8 cellular contexts compared by ENCODE assay signal in the genomic region with DNA sequence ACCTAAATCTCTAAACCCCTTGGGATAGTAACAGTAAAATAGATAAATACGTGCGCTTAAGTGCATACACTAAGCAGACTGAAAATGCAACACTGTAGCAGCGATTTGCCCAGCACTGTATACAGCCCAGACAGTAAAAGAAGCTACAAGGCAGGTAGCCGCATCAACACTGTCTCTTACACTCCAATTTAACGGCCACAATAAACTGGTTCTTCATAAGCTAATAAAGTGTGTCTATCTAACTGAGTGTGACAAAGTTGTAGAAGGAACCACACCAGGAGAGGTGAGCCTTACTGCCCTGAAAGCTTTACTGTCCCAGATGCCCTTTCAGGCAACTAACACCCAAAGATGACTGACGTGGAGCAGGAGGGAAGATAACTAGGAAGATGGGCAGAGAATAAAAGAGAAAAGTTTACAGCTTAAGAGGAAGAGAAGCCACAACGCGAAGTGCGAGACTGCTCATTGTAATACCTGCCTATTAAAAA. TPM values are rescaled to one million over a fixed set of nuclear protein-coding genes. Genes with fewer than 3 reads are reported as not detected.
A peak's percentile ranks its signal among the peaks of the same experiment; 100 is the strongest.
DNase-seq lines count a peak whose midpoint lies in the region; ATAC-seq, FAIRE-seq and TF ChIP-seq lines count a peak whose summit lies in the region.

No MANE protein-coding gene starts in this region.

- H3K4me2 ChIP-seq in GM23338, result peak overlapping the region; percentile 98

- no peak for FAIRE-seq in small intestine (lab: Jason Lieb, UNC)

- peak overlapping the region; percentile 99 for H3K4me3 Mint-ChIP-seq in GM23338

- WGBS in small intestine, 3 donors, result 7 to 25% (median 15%) methylated on average over 9 of the region's 9 CpGs

- peak overlapping the region; percentile 97 for H3K27ac Mint-ChIP-seq in GM23338

- H3F3A ChIP-seq in GM23338 (replicated peaks; ENCODE audit: low read depth), result peaks cover 8% of the 10 kb centered on the region; the same call in 1 of the 2 replicates

- peaks cover 2% of the 10 kb centered on the region for H3K27me3 Mint-ChIP-seq in GM23338 (ENCODE audit: insufficient read depth, low read depth, poor library complexity)

- no peak for ATAC-seq in GM23338
- no peak for ATAC-seq in GM18517 (IDR thresholded peaks at IDR 0.05; ENCODE audit: unreplicated experiment)

- H3K27ac ChIP-seq in GM23338 (ENCODE audit: low read depth) (peak overlapping the region; percentile 85), SJCRH30 (no peak overlapping the region), small intestine (ENCODE audit: low read depth in 1 of 2, low read length in 1 of 2) (peak overlapping the region; percentile 94 to 100)

- TF ChIP-seq CTCF in GM23338 (conservative IDR thresholded peaks at IDR 0.05; ENCODE audit: low read depth in 2 of 2) (no peak), foreskin fibroblast (IDR thresholded peaks at IDR 0.05; ENCODE audit: low read depth, low read length) (no peak)

- no peaks in the 10 kb centered on the region for H3K9me3 ChIP-seq in SJCRH30 (replicated peaks)
- H3K9me3 ChIP-seq in small intestine (ENCODE audit: control insufficient read depth, low read depth), result no peaks in the 10 kb centered on the region

- peaks cover 11% of the 10 kb centered on the region for H4K20me1 ChIP-seq in GM23338 (replicated peaks; ENCODE audit: insufficient read depth)

- no peaks in the 10 kb centered on the region; the same call in 2 of the 3 replicates for H3K9me3 Mint-ChIP-seq in GM23338

- H3K79me2 ChIP-seq in GM23338 (replicated peaks; ENCODE audit: insufficient read depth), result peaks cover 56% of the 10 kb centered on the region

- H3K36me3 Mint-ChIP-seq in GM23338 (ENCODE audit: low read depth), result no peaks in the 10 kb centered on the region

- H3K27me3 ChIP-seq in GM23338 (ENCODE audit: insufficient read depth) (no peaks in the 10 kb centered on the region), SJCRH30 (no peaks in the 10 kb centered on the region), small intestine (ENCODE audit: control insufficient read depth in 2 of 2, insufficient read depth in 2 of 2, low read length in 2 of 2) (no peaks in the 10 kb centered on the region)

- peaks cover 7% of the 10 kb centered on the region; the same call in 1 of the 2 replicates for H3K4me1 ChIP-seq in GM23338 (ENCODE audit: insufficient read depth)
- peaks cover 3% of the 10 kb centered on the region; the same call in 1 of the 2 replicates for H3K4me1 ChIP-seq in SJCRH30
- peaks cover 2 to 7% of the 10 kb centered on the region in 2 donors for H3K4me1 ChIP-seq in small intestine (ENCODE audit: control insufficient read depth in 2 of 2, insufficient read depth in 1 of 2, low read depth in 1 of 2, low read length in 1 of 2)

- peak overlapping the region; percentile 95; the same call in 1 of the 2 replicates for H2AFZ ChIP-seq in GM23338

- H3K9me2 ChIP-seq in GM23338 (ENCODE audit: insufficient read depth), result no peaks in the 10 kb centered on the region

- H3K4me3 ChIP-seq in GM23338 (peak overlapping the region; percentile 98), SJCRH30 (peak overlapping the region; percentile 87), foreskin fibroblast (ENCODE audit: low read depth in 1 of 2, low read length in 2 of 2) (peak overlapping the region; percentile 90 to 95), small intestine (ENCODE audit: low read depth in 1 of 2, low read length in 2 of 2) (peak overlapping the region; percentile 94 to 96)

- DNase-seq in GM23338 (ENCODE audit: low spot score) (no peak), SJCRH30 (no peak), foreskin fibroblast (no peak), small intestine (no peak), midbrain (lab: John Stamatoyannopoulos, UW) (no peak), COLO829 (ENCODE audit: low spot score) (no peak), DMS153 (lab: John Stamatoyannopoulos, UW) (no peak)

- H3K36me3 ChIP-seq in GM23338 (ENCODE audit: insufficient read depth), result no peaks in the 10 kb centered on the region
- H3K36me3 ChIP-seq in SJCRH30, result no peaks in the 10 kb centered on the region
- no peaks in the 10 kb centered on the region for H3K36me3 ChIP-seq in small intestine (ENCODE audit: control insufficient read depth in 2 of 2, insufficient read depth in 2 of 2, low read length in 2 of 2)

- peaks cover 8% of the 10 kb centered on the region for H3K4me1 Mint-ChIP-seq in GM23338

TF ChIP-seq in GM23338, 12 proteins besides CTCF, POLR2A, EP300 and RAD21:
- no peak for TF ChIP-seq CREB1 (CRISPR knock-in tag; IDR thresholded peaks at IDR 0.05; ENCODE audit: low read depth)
- no peak for TF ChIP-seq JUNB (IDR thresholded peaks at IDR 0.05; ENCODE audit: unreplicated experiment)
- TF ChIP-seq ZNF331 (CRISPR knock-in tag; IDR thresholded peaks at IDR 0.05; ENCODE audit: low read depth), result no peak
- TF ChIP-seq EZH2 (IDR thresholded peaks at IDR 0.05; ENCODE audit: low read depth, unreplicated experiment), result no peak
- no peak for TF ChIP-seq ZNF114 (CRISPR knock-in tag; IDR thresholded peaks at IDR 0.05)
- TF ChIP-seq, protein P1, sequence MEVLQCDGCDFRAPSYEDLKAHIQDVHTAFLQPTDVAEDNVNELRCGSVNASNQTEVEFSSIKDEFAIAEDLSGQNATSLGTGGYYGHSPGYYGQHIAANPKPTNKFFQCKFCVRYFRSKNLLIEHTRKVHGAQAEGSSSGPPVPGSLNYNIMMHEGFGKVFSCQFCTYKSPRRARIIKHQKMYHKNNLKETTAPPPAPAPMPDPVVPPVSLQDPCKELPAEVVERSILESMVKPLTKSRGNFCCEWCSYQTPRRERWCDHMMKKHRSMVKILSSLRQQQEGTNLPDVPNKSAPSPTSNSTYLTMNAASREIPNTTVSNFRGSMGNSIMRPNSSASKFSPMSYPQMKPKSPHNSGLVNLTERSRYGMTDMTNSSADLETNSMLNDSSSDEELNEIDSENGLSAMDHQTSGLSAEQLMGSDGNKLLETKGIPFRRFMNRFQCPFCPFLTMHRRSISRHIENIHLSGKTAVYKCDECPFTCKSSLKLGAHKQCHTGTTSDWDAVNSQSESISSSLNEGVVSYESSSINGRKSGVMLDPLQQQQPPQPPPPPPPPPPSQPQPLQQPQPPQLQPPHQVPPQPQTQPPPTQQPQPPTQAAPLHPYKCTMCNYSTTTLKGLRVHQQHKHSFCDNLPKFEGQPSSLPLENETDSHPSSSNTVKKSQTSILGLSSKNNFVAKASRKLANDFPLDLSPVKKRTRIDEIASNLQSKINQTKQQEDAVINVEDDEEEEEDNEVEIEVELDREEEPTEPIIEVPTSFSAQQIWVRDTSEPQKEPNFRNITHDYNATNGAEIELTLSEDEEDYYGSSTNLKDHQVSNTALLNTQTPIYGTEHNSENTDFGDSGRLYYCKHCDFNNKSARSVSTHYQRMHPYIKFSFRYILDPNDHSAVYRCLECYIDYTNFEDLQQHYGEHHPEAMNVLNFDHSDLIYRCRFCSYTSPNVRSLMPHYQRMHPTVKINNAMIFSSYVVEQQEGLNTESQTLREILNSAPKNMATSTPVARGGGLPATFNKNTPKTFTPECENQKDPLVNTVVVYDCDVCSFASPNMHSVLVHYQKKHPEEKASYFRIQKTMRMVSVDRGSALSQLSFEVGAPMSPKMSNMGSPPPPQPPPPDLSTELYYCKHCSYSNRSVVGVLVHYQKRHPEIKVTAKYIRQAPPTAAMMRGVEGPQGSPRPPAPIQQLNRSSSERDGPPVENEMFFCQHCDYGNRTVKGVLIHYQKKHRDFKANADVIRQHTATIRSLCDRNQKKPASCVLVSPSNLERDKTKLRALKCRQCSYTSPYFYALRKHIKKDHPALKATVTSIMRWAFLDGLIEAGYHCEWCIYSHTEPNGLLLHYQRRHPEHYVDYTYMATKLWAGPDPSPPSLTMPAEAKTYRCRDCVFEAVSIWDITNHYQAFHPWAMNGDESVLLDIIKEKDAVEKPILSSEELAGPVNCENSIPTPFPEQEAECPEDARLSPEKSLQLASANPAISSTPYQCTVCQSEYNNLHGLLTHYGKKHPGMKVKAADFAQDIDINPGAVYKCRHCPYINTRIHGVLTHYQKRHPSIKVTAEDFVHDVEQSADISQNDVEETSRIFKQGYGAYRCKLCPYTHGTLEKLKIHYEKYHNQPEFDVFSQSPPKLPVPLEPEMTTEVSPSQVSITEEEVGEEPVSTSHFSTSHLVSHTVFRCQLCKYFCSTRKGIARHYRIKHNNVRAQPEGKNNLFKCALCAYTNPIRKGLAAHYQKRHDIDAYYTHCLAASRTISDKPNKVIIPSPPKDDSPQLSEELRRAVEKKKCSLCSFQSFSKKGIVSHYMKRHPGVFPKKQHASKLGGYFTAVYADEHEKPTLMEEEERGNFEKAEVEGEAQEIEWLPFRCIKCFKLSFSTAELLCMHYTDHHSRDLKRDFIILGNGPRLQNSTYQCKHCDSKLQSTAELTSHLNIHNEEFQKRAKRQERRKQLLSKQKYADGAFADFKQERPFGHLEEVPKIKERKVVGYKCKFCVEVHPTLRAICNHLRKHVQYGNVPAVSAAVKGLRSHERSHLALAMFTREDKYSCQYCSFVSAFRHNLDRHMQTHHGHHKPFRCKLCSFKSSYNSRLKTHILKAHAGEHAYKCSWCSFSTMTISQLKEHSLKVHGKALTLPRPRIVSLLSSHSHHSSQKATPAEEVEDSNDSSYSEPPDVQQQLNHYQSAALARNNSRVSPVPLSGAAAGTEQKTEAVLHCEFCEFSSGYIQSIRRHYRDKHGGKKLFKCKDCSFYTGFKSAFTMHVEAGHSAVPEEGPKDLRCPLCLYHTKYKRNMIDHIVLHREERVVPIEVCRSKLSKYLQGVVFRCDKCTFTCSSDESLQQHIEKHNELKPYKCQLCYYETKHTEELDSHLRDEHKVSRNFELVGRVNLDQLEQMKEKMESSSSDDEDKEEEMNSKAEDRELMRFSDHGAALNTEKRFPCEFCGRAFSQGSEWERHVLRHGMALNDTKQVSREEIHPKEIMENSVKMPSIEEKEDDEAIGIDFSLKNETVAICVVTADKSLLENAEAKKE (CRISPR knock-in tag; IDR thresholded peaks at IDR 0.05), result no peak
- TF ChIP-seq, protein P2, sequence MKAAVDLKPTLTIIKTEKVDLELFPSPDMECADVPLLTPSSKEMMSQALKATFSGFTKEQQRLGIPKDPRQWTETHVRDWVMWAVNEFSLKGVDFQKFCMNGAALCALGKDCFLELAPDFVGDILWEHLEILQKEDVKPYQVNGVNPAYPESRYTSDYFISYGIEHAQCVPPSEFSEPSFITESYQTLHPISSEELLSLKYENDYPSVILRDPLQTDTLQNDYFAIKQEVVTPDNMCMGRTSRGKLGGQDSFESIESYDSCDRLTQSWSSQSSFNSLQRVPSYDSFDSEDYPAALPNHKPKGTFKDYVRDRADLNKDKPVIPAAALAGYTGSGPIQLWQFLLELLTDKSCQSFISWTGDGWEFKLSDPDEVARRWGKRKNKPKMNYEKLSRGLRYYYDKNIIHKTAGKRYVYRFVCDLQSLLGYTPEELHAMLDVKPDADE (IDR thresholded peaks at IDR 0.05), result no peak

RNA-seq across cellular contexts. Expression of a gene that starts 0.8 kb away (rescaled TPM):
- total RNA-seq in GM23338 (2014; rRNA removed; shearing (Covaris generic)), result 46.1 and 49.4 TPM in 2 replicates
- polyA plus RNA-seq in GM23338 (2016; fragmentation: Nextera tagmentation; extraction: Ambion mirVana) (9.9 and 13.1 TPM in 2 replicates), small intestine (10 to 100 TPM; 16.5 to 30.4 (median 23.9) TPM)
- total RNA-seq in SJCRH30 (2014; rRNA removed; shearing (Covaris generic)), result 18.5 and 20.3 TPM in 2 replicates

RNA-seq across cellular contexts. Expression of a gene that starts 17.1 kb away (rescaled TPM):
- total RNA-seq in GM23338 (2014; rRNA removed; shearing (Covaris generic)), result 7.8 and 8.7 TPM in 2 replicates
- polyA plus RNA-seq in GM23338 (2016; fragmentation: Nextera tagmentation; extraction: Ambion mirVana) (2.1 and 4.8 TPM in 2 replicates), small intestine (1 to 10 TPM; 2.9 to 8.1 (median 4.6) TPM)
- total RNA-seq in SJCRH30 (2014; rRNA removed; shearing (Covaris generic)), result 1.3 and 2.4 TPM in 2 replicates
